ENCODE assay signal across 8 cellular contexts in the genomic region with DNA sequence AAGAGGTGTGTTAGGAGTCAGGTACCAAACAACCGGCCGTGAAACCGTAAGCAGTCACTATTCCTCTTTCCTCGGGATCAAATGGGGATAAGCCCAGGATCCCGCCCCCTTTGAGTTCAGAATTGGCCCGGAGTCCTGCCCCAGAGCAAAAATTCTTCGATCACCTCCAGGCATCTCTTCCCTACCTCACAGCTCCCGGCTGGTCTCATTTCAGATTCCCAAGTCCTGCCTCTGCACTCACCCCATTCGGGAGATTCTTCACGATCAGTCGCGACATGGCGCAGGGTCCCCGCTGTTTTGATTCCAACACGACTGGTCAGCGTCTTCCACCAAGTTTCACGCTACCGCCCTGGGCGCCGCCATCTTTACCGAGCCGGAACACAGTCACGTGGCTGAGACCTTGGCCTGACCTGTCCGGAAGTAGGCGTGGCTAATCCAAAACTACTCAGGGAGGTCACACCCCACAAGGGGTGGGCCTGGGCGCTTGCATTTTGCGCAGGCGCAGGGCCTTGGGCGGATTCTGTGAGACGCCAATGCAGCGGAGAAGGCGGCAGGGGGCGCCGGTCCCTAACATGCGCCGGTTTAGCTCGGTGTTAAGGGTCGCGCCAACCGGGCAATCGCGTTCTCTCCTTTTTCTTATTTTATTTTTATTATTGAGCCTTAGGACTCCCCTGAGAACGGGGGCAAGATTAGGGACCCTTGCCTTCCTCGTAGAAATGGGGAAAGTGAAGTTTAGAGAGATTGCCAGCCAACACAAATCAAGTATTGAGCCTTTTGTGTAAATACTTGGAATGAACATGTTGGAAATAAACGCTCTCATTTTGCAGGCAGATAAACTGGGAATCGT. TPM values are rescaled to one million over a fixed set of nuclear protein-coding genes. Genes with fewer than 3 reads are reported as not detected.
DNase-seq lines count a peak whose midpoint lies in the region; ATAC-seq and TF ChIP-seq lines count a peak whose summit lies in the region.

A gene with protein sequence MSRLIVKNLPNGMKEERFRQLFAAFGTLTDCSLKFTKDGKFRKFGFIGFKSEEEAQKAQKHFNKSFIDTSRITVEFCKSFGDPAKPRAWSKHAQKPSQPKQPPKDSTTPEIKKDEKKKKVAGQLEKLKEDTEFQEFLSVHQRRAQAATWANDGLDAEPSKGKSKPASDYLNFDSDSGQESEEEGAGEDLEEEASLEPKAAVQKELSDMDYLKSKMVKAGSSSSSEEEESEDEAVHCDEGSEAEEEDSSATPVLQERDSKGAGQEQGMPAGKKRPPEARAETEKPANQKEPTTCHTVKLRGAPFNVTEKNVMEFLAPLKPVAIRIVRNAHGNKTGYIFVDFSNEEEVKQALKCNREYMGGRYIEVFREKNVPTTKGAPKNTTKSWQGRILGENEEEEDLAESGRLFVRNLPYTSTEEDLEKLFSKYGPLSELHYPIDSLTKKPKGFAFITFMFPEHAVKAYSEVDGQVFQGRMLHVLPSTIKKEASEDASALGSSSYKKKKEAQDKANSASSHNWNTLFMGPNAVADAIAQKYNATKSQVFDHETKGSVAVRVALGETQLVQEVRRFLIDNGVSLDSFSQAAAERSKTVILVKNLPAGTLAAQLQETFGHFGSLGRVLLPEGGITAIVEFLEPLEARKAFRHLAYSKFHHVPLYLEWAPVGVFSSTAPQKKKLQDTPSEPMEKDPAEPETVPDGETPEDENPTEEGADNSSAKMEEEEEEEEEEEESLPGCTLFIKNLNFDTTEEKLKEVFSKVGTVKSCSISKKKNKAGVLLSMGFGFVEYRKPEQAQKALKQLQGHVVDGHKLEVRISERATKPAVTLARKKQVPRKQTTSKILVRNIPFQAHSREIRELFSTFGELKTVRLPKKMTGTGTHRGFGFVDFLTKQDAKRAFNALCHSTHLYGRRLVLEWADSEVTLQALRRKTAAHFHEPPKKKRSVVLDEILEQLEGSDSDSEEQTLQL (minus strand): TSS at position 375 of the 847 bp plus-strand sequence. CDS start 98 bp downstream, at position 277.

- H3K9me3 Mint-ChIP-seq in activated CD4-positive, alpha-beta T cell treated with anti-CD3 and anti-CD28 coated beads, Interleukin-2, amount 10 ng/mL, durations not matched to agents 24 days and 14 days = no peaks in the 10 kb centered on the region

- peak; percentile 87 for DNase-seq in NCI-H526 treated with DMSO at 0.1 percent for 48 hours (lab: John Stamatoyannopoulos, UW)
- peak; percentile 99 for DNase-seq in activated CD4-positive, alpha-beta T cell treated with anti-CD3 and anti-CD28 coated beads, Interleukin-2, amount 10 ng/mL, durations not matched to agents 24 days and 14 days
- DNase-seq in coronary artery (ENCODE audit: low spot score) = peak; percentile 97
- peak; percentile 96 to 97 for DNase-seq in stimulated activated CD4-positive, alpha-beta T cell treated with anti-CD3 and anti-CD28 coated beads, Interleukin-1b, Interleukin-23, amount 100 ng/mL, for 4 hours (ENCODE audit: low read depth in 2 of 2)

- H3K27me3 Mint-ChIP-seq in activated CD4-positive, alpha-beta T cell treated with anti-CD3 and anti-CD28 coated beads, Interleukin-2, amount 10 ng/mL, durations not matched to agents 24 days and 14 days = peaks cover 5% of the 10 kb centered on the region

- H3K27ac ChIP-seq in C4-2B = peak within 1 kb of the TSS; percentile 71
- peak within 1 kb of the TSS in 1 of 2 donors; percentile 65 for H3K27ac ChIP-seq in coronary artery
- H3K27ac ChIP-seq in layer of hippocampus (ENCODE audit: low read depth, low read length) = peak within 1 kb of the TSS; percentile 44

- intact Hi-C loops in activated CD4-positive, alpha-beta T cell treated with anti-CD3 and anti-CD28 coated beads, Interleukin-2, amount 10 ng/mL, durations not matched to agents 24 days and 14 days (cut with micrococcal nuclease) = no loop called here

- H3K27me3 ChIP-seq in layer of hippocampus (ENCODE audit: control insufficient read depth, insufficient read depth, low read length) = no peaks in the 10 kb centered on the region

- ATAC-seq in GM19328 (IDR thresholded peaks at IDR 0.05; ENCODE audit: unreplicated experiment) = peak; percentile 94
- ATAC-seq in HG03520 (IDR thresholded peaks at IDR 0.05; ENCODE audit: unreplicated experiment) = peak; percentile 93

- H3K36me3 Mint-ChIP-seq in activated CD4-positive, alpha-beta T cell treated with anti-CD3 and anti-CD28 coated beads, Interleukin-2, amount 10 ng/mL, durations not matched to agents 24 days and 14 days (ENCODE audit: low read depth) = peaks cover 32% of the 10 kb centered on the region

- H3K4me3 Mint-ChIP-seq in activated CD4-positive, alpha-beta T cell treated with anti-CD3 and anti-CD28 coated beads, Interleukin-2, amount 10 ng/mL, durations not matched to agents 24 days and 14 days = peak within 1 kb of the TSS; percentile 100

- H3K4me3 ChIP-seq in coronary artery = peak within 1 kb of the TSS; percentile 78

- peak; percentile 94 for TF ChIP-seq CTCF in C4-2B (conservative IDR thresholded peaks at IDR 0.05)
- TF ChIP-seq CTCF in coronary artery (IDR thresholded peaks at IDR 0.05) = peak; percentile 79

- peaks cover 42% of the 10 kb centered on the region for H3K4me1 Mint-ChIP-seq in activated CD4-positive, alpha-beta T cell treated with anti-CD3 and anti-CD28 coated beads, Interleukin-2, amount 10 ng/mL, durations not matched to agents 24 days and 14 days

- H3K27ac Mint-ChIP-seq in activated CD4-positive, alpha-beta T cell treated with anti-CD3 and anti-CD28 coated beads, Interleukin-2, amount 10 ng/mL, durations not matched to agents 24 days and 14 days = peak within 1 kb of the TSS; percentile 100

RNA-seq across cellular contexts. Expression of the gene that starts here (rescaled TPM):
- total RNA-seq in activated CD4-positive, alpha-beta T cell treated with anti-CD3 and anti-CD28 coated beads, Interleukin-2, amount 10 ng/mL, durations not matched to agents 24 days and 14 days = 102 and 105 TPM in 2 replicates
